11 cellular contexts compared by ENCODE assay signal in the genomic region with DNA sequence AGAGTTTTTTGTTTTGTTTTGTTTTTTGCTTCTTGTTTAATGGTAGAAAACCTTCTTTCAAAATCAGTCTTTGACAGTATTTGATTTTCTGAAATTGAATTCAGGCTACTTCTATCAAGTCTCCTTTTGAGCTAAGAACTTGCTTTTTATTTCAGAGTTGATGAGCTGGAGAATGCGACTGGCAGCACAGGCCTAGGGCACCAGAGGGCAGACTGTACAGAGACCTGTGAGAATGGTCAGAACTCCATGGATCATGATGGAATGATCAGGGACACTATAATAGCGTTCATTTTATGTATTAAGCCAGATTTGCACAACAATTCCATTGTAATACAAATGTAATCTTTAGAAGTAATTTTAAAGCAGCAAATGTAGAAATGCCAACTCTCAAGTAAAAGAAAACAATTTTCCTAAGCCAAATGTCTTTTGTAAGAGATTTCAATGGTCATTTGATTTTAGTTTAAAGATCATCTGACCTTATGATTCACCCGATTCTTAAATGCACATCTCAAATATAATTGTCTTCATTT.
DNase-seq lines count a peak whose midpoint lies in the region; ATAC-seq and TF ChIP-seq lines count a peak whose summit lies in the region.
"Had no signal": no experiment of that assay in that cellular context is flagged by ENCODE, and none has a peak within 500 bp of the region (broad histone marks: within the 10 kb centered on the region; RNA-seq: fewer than 3 reads in every experiment).

No MANE protein-coding gene starts in this region.

- TF ChIP-seq CTCF in 22Rv1 (IDR thresholded peaks at IDR 0.05) (peak; percentile 62), WI38 (IDR thresholded peaks at IDR 0.05; ENCODE audit: low read depth, low read length) (0 out of 2 replicates have a peak, but pooled peaks have one; percentile 10)

- no peak for ATAC-seq in HG03025 (IDR thresholded peaks at IDR 0.05; ENCODE audit: low FRiP score, unreplicated experiment)
- ATAC-seq in GM21367 (IDR thresholded peaks at IDR 0.05; ENCODE audit: unreplicated experiment) = no peak

- H3K27ac ChIP-seq in 22Rv1 = no peak overlapping the region
- H3K27ac ChIP-seq: BLaER1 treated with 17β-estradiol and CSF1 and Interleukin-3, amounts not matched to agents 10 nM and 100 nM; uterus had no signal

- no peak overlapping the region for H3K4me3 ChIP-seq in WI38 (ENCODE audit: low read depth, low read length)
- H3K4me3 ChIP-seq: BLaER1 treated with 17β-estradiol and CSF1 and Interleukin-3, amounts not matched to agents 10 nM and 100 nM; uterus had no signal

- peak; percentile 38 for DNase-seq in HCEC 1CT
- DNase-seq in islet precursor cell = peak; percentile 37
- DNase-seq in D341Med (ENCODE audit: low spot score) = no peak
- DNase-seq in stimulated activated CD4-positive, alpha-beta T cell treated with anti-CD3 and anti-CD28 coated beads, Interleukin-4, amount 100 ng/mL, for 4 hours = no peak
- DNase-seq: MV-4-11, uterus had no signal

Comparison
In these comparisons a context has a peak if more than half of its experiments do, and no peak if none do; other contexts are left out.
1. DNase-seq: peak in HCEC 1CT (single experiment) and islet precursor cell (single experiment); none in D341Med (single experiment) and stimulated activated CD4-positive, alpha-beta T cell treated with anti-CD3 and anti-CD28 coated beads, Interleukin-4, amount 100 ng/mL, for 4 hours (0 of 2).